Comparison of ENCODE assay signal across 1 cellular context in the genomic region with DNA sequence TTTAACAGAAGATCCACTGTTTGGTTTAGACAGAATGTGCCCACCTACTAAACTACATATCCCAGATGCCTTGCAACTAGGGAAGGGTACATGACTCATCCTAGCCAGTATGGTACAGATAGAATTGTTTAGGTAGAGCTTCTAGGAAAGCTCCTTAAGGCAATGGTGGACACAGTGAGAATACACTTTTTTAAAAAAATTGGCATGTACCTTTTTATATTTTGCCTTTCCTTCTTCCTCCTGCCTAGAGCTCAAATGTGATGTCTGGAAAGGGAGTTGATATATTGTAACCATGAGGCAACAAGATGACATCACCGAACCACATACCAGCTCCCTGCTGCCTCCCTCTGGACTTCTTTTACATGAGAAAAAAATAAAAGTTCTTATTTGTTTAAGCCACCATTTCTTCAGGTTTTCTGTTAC.
TF ChIP-seq lines count a peak whose summit lies in the region.

No MANE protein-coding gene starts in this region.

TF ChIP-seq in HEK293, 187 proteins besides CTCF, POLR2A, EP300 and RAD21 (continued from another document):
- TF ChIP-seq, protein P1, sequence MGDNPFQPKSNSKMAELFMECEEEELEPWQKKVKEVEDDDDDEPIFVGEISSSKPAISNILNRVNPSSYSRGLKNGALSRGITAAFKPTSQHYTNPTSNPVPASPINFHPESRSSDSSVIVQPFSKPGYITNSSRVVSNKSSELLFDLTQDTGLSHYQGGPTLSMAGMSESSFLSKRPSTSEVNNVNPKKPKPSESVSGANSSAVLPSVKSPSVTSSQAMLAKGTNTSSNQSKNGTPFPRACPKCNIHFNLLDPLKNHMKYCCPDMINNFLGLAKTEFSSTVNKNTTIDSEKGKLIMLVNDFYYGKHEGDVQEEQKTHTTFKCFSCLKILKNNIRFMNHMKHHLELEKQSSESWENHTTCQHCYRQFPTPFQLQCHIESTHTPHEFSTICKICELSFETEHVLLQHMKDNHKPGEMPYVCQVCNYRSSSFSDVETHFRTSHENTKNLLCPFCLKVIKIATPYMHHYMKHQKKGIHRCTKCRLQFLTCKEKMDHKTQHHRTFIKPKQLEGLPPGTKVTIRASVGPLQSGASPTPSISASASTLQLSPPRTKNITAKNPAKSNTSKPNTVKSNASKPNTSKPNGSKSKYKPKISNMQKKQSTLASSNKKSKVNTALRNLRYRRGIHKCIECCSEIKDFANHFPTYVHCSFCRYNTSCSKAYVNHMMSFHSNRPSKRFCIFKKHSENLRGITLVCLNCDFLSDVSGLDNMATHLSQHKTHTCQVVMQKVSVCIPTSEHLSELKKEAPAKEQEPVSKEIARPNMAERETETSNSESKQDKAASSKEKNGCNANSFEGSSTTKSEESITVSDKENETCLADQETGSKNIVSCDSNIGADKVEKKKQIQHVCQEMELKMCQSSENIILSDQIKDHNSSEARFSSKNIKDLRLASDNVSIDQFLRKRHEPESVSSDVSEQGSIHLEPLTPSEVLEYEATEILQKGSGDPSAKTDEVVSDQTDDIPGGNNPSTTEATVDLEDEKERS (tag by site-specific recombination; IDR thresholded peaks at IDR 0.05), result 0 out of 2 replicates have a peak, but pooled peaks have one; percentile 31
- TF ChIP-seq, protein P2, sequence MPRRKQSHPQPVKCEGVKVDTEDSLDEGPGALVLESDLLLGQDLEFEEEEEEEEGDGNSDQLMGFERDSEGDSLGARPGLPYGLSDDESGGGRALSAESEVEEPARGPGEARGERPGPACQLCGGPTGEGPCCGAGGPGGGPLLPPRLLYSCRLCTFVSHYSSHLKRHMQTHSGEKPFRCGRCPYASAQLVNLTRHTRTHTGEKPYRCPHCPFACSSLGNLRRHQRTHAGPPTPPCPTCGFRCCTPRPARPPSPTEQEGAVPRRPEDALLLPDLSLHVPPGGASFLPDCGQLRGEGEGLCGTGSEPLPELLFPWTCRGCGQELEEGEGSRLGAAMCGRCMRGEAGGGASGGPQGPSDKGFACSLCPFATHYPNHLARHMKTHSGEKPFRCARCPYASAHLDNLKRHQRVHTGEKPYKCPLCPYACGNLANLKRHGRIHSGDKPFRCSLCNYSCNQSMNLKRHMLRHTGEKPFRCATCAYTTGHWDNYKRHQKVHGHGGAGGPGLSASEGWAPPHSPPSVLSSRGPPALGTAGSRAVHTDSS (tag by site-specific recombination; IDR thresholded peaks at IDR 0.05), result no peak
- no peak for TF ChIP-seq ZNF596 (tag by site-specific recombination; IDR thresholded peaks at IDR 0.05)
- no peak for TF ChIP-seq ZSCAN16 (tag by site-specific recombination; IDR thresholded peaks at IDR 0.05)
- TF ChIP-seq HOXA7 (CRISPR knock-in tag; IDR thresholded peaks at IDR 0.05; ENCODE audit: borderline replicate concordance), result no peak
- no peak for TF ChIP-seq ZNF768 (tag by site-specific recombination; IDR thresholded peaks at IDR 0.05)
- TF ChIP-seq, protein P3, sequence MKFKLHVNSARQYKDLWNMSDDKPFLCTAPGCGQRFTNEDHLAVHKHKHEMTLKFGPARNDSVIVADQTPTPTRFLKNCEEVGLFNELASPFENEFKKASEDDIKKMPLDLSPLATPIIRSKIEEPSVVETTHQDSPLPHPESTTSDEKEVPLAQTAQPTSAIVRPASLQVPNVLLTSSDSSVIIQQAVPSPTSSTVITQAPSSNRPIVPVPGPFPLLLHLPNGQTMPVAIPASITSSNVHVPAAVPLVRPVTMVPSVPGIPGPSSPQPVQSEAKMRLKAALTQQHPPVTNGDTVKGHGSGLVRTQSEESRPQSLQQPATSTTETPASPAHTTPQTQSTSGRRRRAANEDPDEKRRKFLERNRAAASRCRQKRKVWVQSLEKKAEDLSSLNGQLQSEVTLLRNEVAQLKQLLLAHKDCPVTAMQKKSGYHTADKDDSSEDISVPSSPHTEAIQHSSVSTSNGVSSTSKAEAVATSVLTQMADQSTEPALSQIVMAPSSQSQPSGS (tag by site-specific recombination; IDR thresholded peaks at IDR 0.05; ENCODE audit: low read depth), result peak; percentile 86
- 0 out of 2 replicates have a peak, but pooled peaks have one; percentile 37 for TF ChIP-seq ZBTB17 (tag by site-specific recombination; IDR thresholded peaks at IDR 0.05)
- TF ChIP-seq ZNF350 (tag by site-specific recombination; IDR thresholded peaks at IDR 0.05), result no peak
- peak; percentile 21; the same call in 1 of the 2 replicates for TF ChIP-seq ZNF654 (tag by site-specific recombination; IDR thresholded peaks at IDR 0.05; ENCODE audit: low read depth)
- peak; percentile 56; the same call in 1 of the 2 replicates for TF ChIP-seq ZNF660 (tag by site-specific recombination; IDR thresholded peaks at IDR 0.05)
- TF ChIP-seq, protein P4, sequence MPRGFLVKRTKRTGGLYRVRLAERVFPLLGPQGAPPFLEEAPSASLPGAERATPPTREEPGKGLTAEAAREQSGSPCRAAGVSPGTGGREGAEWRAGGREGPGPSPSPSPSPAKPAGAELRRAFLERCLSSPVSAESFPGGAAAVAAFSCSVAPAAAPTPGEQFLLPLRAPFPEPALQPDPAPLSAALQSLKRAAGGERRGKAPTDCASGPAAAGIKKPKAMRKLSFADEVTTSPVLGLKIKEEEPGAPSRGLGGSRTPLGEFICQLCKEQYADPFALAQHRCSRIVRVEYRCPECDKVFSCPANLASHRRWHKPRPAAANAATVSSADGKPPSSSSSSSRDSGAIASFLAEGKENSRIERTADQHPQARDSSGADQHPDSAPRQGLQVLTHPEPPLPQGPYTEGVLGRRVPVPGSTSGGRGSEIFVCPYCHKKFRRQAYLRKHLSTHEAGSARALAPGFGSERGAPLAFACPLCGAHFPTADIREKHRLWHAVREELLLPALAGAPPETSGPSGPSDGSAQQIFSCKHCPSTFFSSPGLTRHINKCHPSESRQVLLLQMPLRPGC (tag by site-specific recombination; IDR thresholded peaks at IDR 0.05), result no peak
- no peak for TF ChIP-seq KLF16 (tag by site-specific recombination; IDR thresholded peaks at IDR 0.05)
- peak; percentile 71 for TF ChIP-seq ZBTB21 (tag by site-specific recombination; IDR thresholded peaks at IDR 0.05)
- TF ChIP-seq, protein P5, sequence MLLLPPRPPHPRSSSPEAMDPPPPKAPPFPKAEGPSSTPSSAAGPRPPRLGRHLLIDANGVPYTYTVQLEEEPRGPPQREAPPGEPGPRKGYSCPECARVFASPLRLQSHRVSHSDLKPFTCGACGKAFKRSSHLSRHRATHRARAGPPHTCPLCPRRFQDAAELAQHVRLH (tag by site-specific recombination; IDR thresholded peaks at IDR 0.05), result no peak
TF ChIP-seq in HEK293: peak in this region for 10.
